ENCODE assay signal across 8 cellular contexts in genomic region chr19:12938054-12938535, GRCh38. TPM values are rescaled to one million over a fixed set of nuclear protein-coding genes. Genes with fewer than 3 reads are reported as not detected.
DNase-seq lines count a peak whose midpoint lies in the region; ATAC-seq and TF ChIP-seq lines count a peak whose summit lies in the region.

No MANE protein-coding gene starts in this region.

- in situ Hi-C loops in astrocyte of the cerebellum (cut with HindIII; ENCODE audit: low sequenced_read_pairs): no loop called here

- intact Hi-C loops in right cardiac atrium (cut with DNase I): no loop called here
- intact Hi-C loops in prostate gland (cut with DNase I): loop anchor here (10.0 kb wide), 1 partner anchor 53 kb away; the partner anchor contains the start of genes DNASE2 and KLF1

- H3K36me3 ChIP-seq in prostate gland (peaks cover 9 to 16% of the 10 kb centered on the region in 2 donors), urinary bladder (ENCODE audit: insufficient read depth) (peaks cover 2% of the 10 kb centered on the region)

- peak overlapping the region; percentile 100 for H3K4me3 ChIP-seq in astrocyte of the cerebellum (ENCODE audit: low read depth, low read length)
- peak overlapping the region; percentile 42 for H3K4me3 ChIP-seq in right cardiac atrium (ENCODE audit: low read length)
- H3K4me3 ChIP-seq in prostate gland: peak overlapping the region; percentile 99
- peak overlapping the region; percentile 80 for H3K4me3 ChIP-seq in urinary bladder (ENCODE audit: low read depth, low read length)

- TF ChIP-seq POLR2A in prostate gland (IDR thresholded peaks at IDR 0.05): no peak

- TF ChIP-seq CTCF in astrocyte of the cerebellum (IDR thresholded peaks at IDR 0.05; ENCODE audit: low read depth, low read length, missing control alignments) (no peak), prostate gland (IDR thresholded peaks at IDR 0.05) (no peak)

- H3K4me1 ChIP-seq in right cardiac atrium (ENCODE audit: control insufficient read depth, insufficient read depth, low read length) (peaks cover 10% of the 10 kb centered on the region), prostate gland (replicated peaks) (peaks cover 21% of the 10 kb centered on the region), urinary bladder (ENCODE audit: insufficient read depth) (peaks cover 3% of the 10 kb centered on the region)

- WGBS in right cardiac atrium: under 1% methylated on average over 30 of the region's 30 CpGs
- WGBS in prostate gland: 0% methylated on average over 30 of the region's 30 CpGs
- under 1% methylated on average over 30 of the region's 30 CpGs for WGBS in urinary bladder

- no peaks in the 10 kb centered on the region for H3K27me3 ChIP-seq in right cardiac atrium (ENCODE audit: control insufficient read depth, insufficient read depth)
- H3K27me3 ChIP-seq in prostate gland (replicated peaks; ENCODE audit: insufficient read depth): no peaks in the 10 kb centered on the region

- ATAC-seq in GM18502 (IDR thresholded peaks at IDR 0.05; ENCODE audit: poor library complexity, unreplicated experiment) (peak; percentile 82), HG03025 (IDR thresholded peaks at IDR 0.05; ENCODE audit: low FRiP score, unreplicated experiment) (peak; percentile 82), right cardiac atrium (peak; percentile 95 to 96)

- H3K27ac ChIP-seq in right cardiac atrium (ENCODE audit: low read length) (no peak overlapping the region), prostate gland (peak overlapping the region; percentile 30 to 90), urinary bladder (ENCODE audit: low read depth) (no peak overlapping the region)

- DNase-seq in NCI-H2029 (lab: John Stamatoyannopoulos, UW) (peak; percentile 99), T-helper 9 cell (peak; percentile 95), astrocyte of the cerebellum (ENCODE audit: low read depth) (peak; percentile 99), right cardiac atrium (peak; percentile 99 to 100 (median 100)), prostate gland (ENCODE audit: low spot score) (peak; percentile 100)

- no peaks in the 10 kb centered on the region for H3K9me3 ChIP-seq in right cardiac atrium (ENCODE audit: control insufficient read depth, low read length)
- no peaks in the 10 kb centered on the region for H3K9me3 ChIP-seq in prostate gland

RNA-seq across cellular contexts. Expression of gene CALR, which starts 0.3 kb away (rescaled TPM):
- total RNA-seq in right cardiac atrium: 100 to 1,000 TPM; 314 to 703 (median 631) TPM
- 374 TPM for polyA plus RNA-seq in right cardiac atrium
- 100 to 1,000 TPM; 532 to 980 TPM for total RNA-seq in prostate gland
- 350 TPM for total RNA-seq in urinary bladder
- polyA plus RNA-seq in urinary bladder: 366 TPM

RNA-seq across cellular contexts. Expression of gene FARSA, which starts 4.6 kb away (rescaled TPM):
- 10 to 100 TPM; 32.6 to 44.8 (median 42.9) TPM for total RNA-seq in right cardiac atrium
- 38.7 TPM for polyA plus RNA-seq in right cardiac atrium
- 10 to 100 TPM; 54.8 to 65.0 TPM for total RNA-seq in prostate gland
- total RNA-seq in urinary bladder: 27.2 TPM
- polyA plus RNA-seq in urinary bladder: 51.3 TPM

RNA-seq across cellular contexts. Expression of gene RAD23A, which starts 7.6 kb away (rescaled TPM):
- total RNA-seq in right cardiac atrium: 100 to 1,000 TPM; 127 to 137 (median 133) TPM
- polyA plus RNA-seq in right cardiac atrium: 122 TPM
- 100 to 1,000 TPM; 113 to 145 TPM for total RNA-seq in prostate gland
- 29.5 TPM for total RNA-seq in urinary bladder
- 129 TPM for polyA plus RNA-seq in urinary bladder

RNA-seq across cellular contexts. Expression of gene GADD45GIP1, which starts 18.9 kb away (rescaled TPM):
- total RNA-seq in right cardiac atrium (10 to 100 TPM; 24.3 to 33.2 (median 29.1) TPM), prostate gland (10 to 100 TPM; 29.9 to 58.7 TPM), urinary bladder (7.3 TPM)
- polyA plus RNA-seq in right cardiac atrium (64.5 TPM), urinary bladder (45.9 TPM)

RNA-seq across cellular contexts. Expression of gene SYCE2, which starts 19.0 kb away (rescaled TPM):
- total RNA-seq in right cardiac atrium (under 1 TPM in 1 of 4 donors, not detected in 3; 0.48 TPM), prostate gland (1 to 10 TPM in 1 of 2 donors, under 1 TPM in 1; 0.18 to 5.9 TPM), urinary bladder (0.85 TPM)
- polyA plus RNA-seq in right cardiac atrium (0.07 TPM), urinary bladder (0.10 TPM)

Comparison
In these comparisons a context has a peak if more than half of its experiments do, and no peak if none do; other contexts are left out.
1. H3K4me3 ChIP-seq: peak in every context shown above with its lines; median percentile 100 in astrocyte of the cerebellum; 99 in prostate gland; 80 in urinary bladder; 42 in right cardiac atrium.
2. H3K27ac ChIP-seq: peak in prostate gland (2 of 2); none in right cardiac atrium (single experiment) and urinary bladder (single experiment).
3. Peak in every context shown above with its lines, with median percentiles within 50 percentile points of each other: ATAC-seq and DNase-seq.